In the genomic region with DNA sequence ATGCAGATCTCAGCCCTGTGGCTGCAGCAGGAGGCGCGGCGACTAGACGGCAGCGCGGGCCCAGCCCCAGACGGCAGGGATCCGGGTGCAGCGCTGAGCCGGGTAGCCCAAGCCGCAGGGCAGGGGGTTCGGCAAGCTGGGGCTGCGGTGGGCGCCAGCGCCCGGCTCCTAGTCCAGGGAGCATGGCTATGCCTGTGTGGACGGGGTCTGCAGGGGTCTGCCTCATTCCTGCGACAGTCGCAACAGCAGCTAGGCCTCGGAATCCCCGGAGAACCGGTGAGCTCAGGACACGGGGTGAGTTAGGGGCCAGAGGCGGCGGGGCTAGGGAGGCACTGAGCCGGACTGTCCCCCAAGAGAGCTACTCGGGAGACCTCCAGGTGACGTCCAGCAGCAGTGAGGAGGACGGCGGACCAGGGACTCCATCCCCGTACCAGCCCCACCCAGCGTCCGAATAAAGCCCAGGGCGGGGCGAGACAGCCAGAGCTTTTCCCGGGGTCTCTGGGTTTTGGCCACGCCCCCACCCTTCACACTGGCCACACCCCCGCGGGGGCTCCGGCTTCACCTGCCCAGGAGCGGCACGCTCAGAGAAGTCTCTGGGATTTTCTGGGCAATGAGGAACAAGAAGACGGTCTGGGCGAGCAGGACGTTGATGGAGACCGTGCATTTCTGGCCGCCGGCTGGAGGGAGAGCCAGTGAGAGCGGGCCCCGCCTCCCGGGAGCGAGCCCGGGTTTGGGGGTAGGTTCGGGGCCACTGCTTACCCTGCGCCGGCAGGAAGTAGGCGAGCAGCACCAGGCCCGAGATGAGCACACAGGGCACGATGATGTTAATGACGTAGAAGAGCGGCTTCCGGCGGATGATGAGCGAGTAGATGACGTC, we compare ENCODE assay signal across 8 cellular contexts. TPM values are rescaled to one million over a fixed set of nuclear protein-coding genes. Genes with fewer than 3 reads are reported as not detected.
DNase-seq lines count a peak whose midpoint lies in the region; ATAC-seq lines count a peak whose summit lies in the region.

No MANE protein-coding gene starts in this region.

- H3K36me3 Mint-ChIP-seq in IgD-negative memory B cell = peaks cover 3% of the 10 kb centered on the region
- peaks cover 3% of the 10 kb centered on the region for H3K36me3 Mint-ChIP-seq in activated naive CD4-positive, alpha-beta T cell treated with anti-CD3 and anti-CD28 coated beads for 36 hours (ENCODE audit: low read depth)
- peaks cover 36% of the 10 kb centered on the region for H3K36me3 Mint-ChIP-seq in stimulated activated effector memory CD8-positive, alpha-beta T cell treated with anti-CD3 and anti-CD28 coated beads, Interleukin-12 subunit alpha, Interleukin-12 subunit beta, amount 100 ng/mL, for 72 hours

- peaks cover 6% of the 10 kb centered on the region; the same call in 1 of the 2 replicates for H3K27me3 ChIP-seq in iPS-20b (ENCODE audit: insufficient read depth, low read length)

- H3K27me3 Mint-ChIP-seq in IgD-negative memory B cell = no peaks in the 10 kb centered on the region
- no peaks in the 10 kb centered on the region for H3K27me3 Mint-ChIP-seq in activated naive CD4-positive, alpha-beta T cell treated with anti-CD3 and anti-CD28 coated beads for 36 hours (ENCODE audit: low read depth)

- ATAC-seq in stimulated activated effector memory CD8-positive, alpha-beta T cell treated with anti-CD3 and anti-CD28 coated beads, Interleukin-12 subunit alpha, Interleukin-12 subunit beta, amount 100 ng/mL, for 72 hours = peak; percentile 39
- no peak for ATAC-seq in HG03457 (IDR thresholded peaks at IDR 0.05; ENCODE audit: unreplicated experiment)

- CTCF ChIA-PET in activated naive CD4-positive, alpha-beta T cell treated with anti-CD3 and anti-CD28 coated beads for 36 hours (lab: Charles Lee) = interaction anchor here (0.6 to 1.7 kb wide), 7 partner anchors 9 to 480 kb away, joined by 3 to 6 read pairs (median 3); no protein-coding TSS in a partner anchor

- no peaks in the 10 kb centered on the region for H3K4me1 ChIP-seq in iPS-20b (ENCODE audit: insufficient read depth, low read length)

- peak overlapping the region; percentile 76 to 99 (median 98) for H3K27ac Mint-ChIP-seq in IgD-negative memory B cell
- H3K27ac Mint-ChIP-seq in activated naive CD4-positive, alpha-beta T cell treated with anti-CD3 and anti-CD28 coated beads for 36 hours = no peak overlapping the region
- H3K27ac Mint-ChIP-seq in stimulated activated effector memory CD8-positive, alpha-beta T cell treated with anti-CD3 and anti-CD28 coated beads, Interleukin-12 subunit alpha, Interleukin-12 subunit beta, amount 100 ng/mL, for 72 hours = peak overlapping the region; percentile 94

- peaks cover 17 to 22% (median 21%) of the 10 kb centered on the region in 3 donors for H3K4me1 Mint-ChIP-seq in IgD-negative memory B cell
- peaks cover 32% of the 10 kb centered on the region for H3K4me1 Mint-ChIP-seq in activated naive CD4-positive, alpha-beta T cell treated with anti-CD3 and anti-CD28 coated beads for 36 hours (ENCODE audit: low read depth)
- peaks cover 44% of the 10 kb centered on the region for H3K4me1 Mint-ChIP-seq in stimulated activated effector memory CD8-positive, alpha-beta T cell treated with anti-CD3 and anti-CD28 coated beads, Interleukin-12 subunit alpha, Interleukin-12 subunit beta, amount 100 ng/mL, for 72 hours

- no peak overlapping the region for H3K9ac ChIP-seq in iPS-20b (ENCODE audit: low read depth, low read length)

- peaks cover 16% of the 10 kb centered on the region for H3K36me3 ChIP-seq in iPS-20b (ENCODE audit: insufficient read depth, low read depth, low read length)

- peak overlapping the region; percentile 91 to 98 (median 96) for H3K4me3 Mint-ChIP-seq in IgD-negative memory B cell
- peak overlapping the region; percentile 88 for H3K4me3 Mint-ChIP-seq in activated naive CD4-positive, alpha-beta T cell treated with anti-CD3 and anti-CD28 coated beads for 36 hours
- H3K4me3 Mint-ChIP-seq in stimulated activated effector memory CD8-positive, alpha-beta T cell treated with anti-CD3 and anti-CD28 coated beads, Interleukin-12 subunit alpha, Interleukin-12 subunit beta, amount 100 ng/mL, for 72 hours = peak overlapping the region; percentile 91

- intact Hi-C loops in activated naive CD4-positive, alpha-beta T cell treated with anti-CD3 and anti-CD28 coated beads for 36 hours (cut with micrococcal nuclease) = loop anchor here (5.0 kb wide), 1 partner anchor 333 kb away; no protein-coding TSS in a partner anchor

- peak overlapping the region; percentile 56; the same call in 1 of the 2 replicates for H3K4me3 ChIP-seq in iPS-20b (ENCODE audit: low read length)

- H3K9me3 ChIP-seq in iPS-20b (ENCODE audit: insufficient read depth, low read depth, low read length) = no peaks in the 10 kb centered on the region

- peak; percentile 54 for DNase-seq in activated naive CD4-positive, alpha-beta T cell treated with anti-CD3 and anti-CD28 coated beads for 36 hours
- peak; percentile 28 to 66 for DNase-seq in stimulated activated effector memory CD8-positive, alpha-beta T cell treated with anti-CD3 and anti-CD28 coated beads, Interleukin-12 subunit alpha, Interleukin-12 subunit beta, amount 100 ng/mL, for 72 hours (ENCODE audit: low spot score in 2 of 2)
- no peak for DNase-seq in occipital lobe (lab: John Stamatoyannopoulos, UW)
- no peak for DNase-seq in NCI-H1694 treated with DMSO at 0.1 percent for 48 hours (lab: John Stamatoyannopoulos, UW)
- DNase-seq in GM03348 (ENCODE audit: low spot score) = no peak

- no peak overlapping the region for H3K27ac ChIP-seq in iPS-20b (ENCODE audit: low read length)

- no peaks in the 10 kb centered on the region for H3K9me3 Mint-ChIP-seq in IgD-negative memory B cell
- no peaks in the 10 kb centered on the region for H3K9me3 Mint-ChIP-seq in activated naive CD4-positive, alpha-beta T cell treated with anti-CD3 and anti-CD28 coated beads for 36 hours
- H3K9me3 Mint-ChIP-seq in stimulated activated effector memory CD8-positive, alpha-beta T cell treated with anti-CD3 and anti-CD28 coated beads, Interleukin-12 subunit alpha, Interleukin-12 subunit beta, amount 100 ng/mL, for 72 hours = no peaks in the 10 kb centered on the region

RNA-seq across cellular contexts. Expression of gene C17orf107, which starts 1.1 kb away (rescaled TPM):
- 1.0 TPM for polyA plus RNA-seq in IgD-negative memory B cell
- total RNA-seq in activated naive CD4-positive, alpha-beta T cell treated with anti-CD3 and anti-CD28 coated beads for 36 hours = 1 to 10 TPM; 1.9 TPM
- total RNA-seq in occipital lobe = 6.9 TPM

RNA-seq across cellular contexts. Expression of gene CHRNE, which starts 2.4 kb away (rescaled TPM):
- polyA plus RNA-seq in IgD-negative memory B cell = 0.89 TPM
- total RNA-seq in activated naive CD4-positive, alpha-beta T cell treated with anti-CD3 and anti-CD28 coated beads for 36 hours = under 1 TPM; 0.22 to 0.38 TPM
- 0.62 TPM for total RNA-seq in occipital lobe

RNA-seq across cellular contexts. Expression of gene GP1BA, which starts 31.6 kb away (rescaled TPM):
- polyA plus RNA-seq in IgD-negative memory B cell = 0.26 TPM
- total RNA-seq in activated naive CD4-positive, alpha-beta T cell treated with anti-CD3 and anti-CD28 coated beads for 36 hours = not detected
- not detected for total RNA-seq in occipital lobe

RNA-seq across cellular contexts. Expression of gene SLC25A11, which starts 39.4 kb away (rescaled TPM):
- polyA plus RNA-seq in IgD-negative memory B cell = 70.9 TPM
- 10 to 100 TPM; 63.8 to 65.2 TPM for total RNA-seq in activated naive CD4-positive, alpha-beta T cell treated with anti-CD3 and anti-CD28 coated beads for 36 hours
- 44.6 TPM for total RNA-seq in occipital lobe

RNA-seq across cellular contexts. Expression of gene RNF167, which starts 39.6 kb away (rescaled TPM):
- 27.3 TPM for polyA plus RNA-seq in IgD-negative memory B cell
- total RNA-seq in activated naive CD4-positive, alpha-beta T cell treated with anti-CD3 and anti-CD28 coated beads for 36 hours = 100 to 1,000 TPM; 133 to 140 TPM
- 10.3 TPM for total RNA-seq in occipital lobe

Comparison
In these comparisons a context has a peak if more than half of its experiments do, and no peak if none do; other contexts are left out.
1. DNase-seq: peak in activated naive CD4-positive, alpha-beta T cell treated with anti-CD3 and anti-CD28 coated beads for 36 hours (single experiment) and stimulated activated effector memory CD8-positive, alpha-beta T cell treated with anti-CD3 and anti-CD28 coated beads, Interleukin-12 subunit alpha, Interleukin-12 subunit beta, amount 100 ng/mL, for 72 hours (2 of 2); none in occipital lobe (single experiment), NCI-H1694 treated with DMSO at 0.1 percent for 48 hours (single experiment) and GM03348 (single experiment).
2. Peak in every context shown above with its lines, with median percentiles within 50 percentile points of each other: H3K4me3 Mint-ChIP-seq.